ENCODE assay signal across 1 cellular context in genomic region chr12:25962932-25963525, GRCh38.
TF ChIP-seq lines count a peak whose summit lies in the region.

No MANE protein-coding gene starts in this region.

TF ChIP-seq in SK-N-SH treated with all-trans-retinoic acid at 6 μM for 48 hours, 23 proteins besides CTCF, POLR2A, EP300 and RAD21 (continued from another document):
- TF ChIP-seq CREB5 (CRISPR knock-in tag; IDR thresholded peaks at IDR 0.05; ENCODE audit: low read depth) (no peak), ZFP3 (CRISPR knock-in tag; IDR thresholded peaks at IDR 0.05) (no peak), BACH2 (CRISPR knock-in tag; IDR thresholded peaks at IDR 0.05; ENCODE audit: borderline replicate concordance) (no peak), GLIS3 (CRISPR knock-in tag; IDR thresholded peaks at IDR 0.05) (no peak), TOX (CRISPR knock-in tag; IDR thresholded peaks at IDR 0.05; ENCODE audit: borderline replicate concordance) (no peak), OSR1 (CRISPR knock-in tag; IDR thresholded peaks at IDR 0.05) (no peak)
